ENCODE assay signal across 34 cellular contexts in the genomic region with DNA sequence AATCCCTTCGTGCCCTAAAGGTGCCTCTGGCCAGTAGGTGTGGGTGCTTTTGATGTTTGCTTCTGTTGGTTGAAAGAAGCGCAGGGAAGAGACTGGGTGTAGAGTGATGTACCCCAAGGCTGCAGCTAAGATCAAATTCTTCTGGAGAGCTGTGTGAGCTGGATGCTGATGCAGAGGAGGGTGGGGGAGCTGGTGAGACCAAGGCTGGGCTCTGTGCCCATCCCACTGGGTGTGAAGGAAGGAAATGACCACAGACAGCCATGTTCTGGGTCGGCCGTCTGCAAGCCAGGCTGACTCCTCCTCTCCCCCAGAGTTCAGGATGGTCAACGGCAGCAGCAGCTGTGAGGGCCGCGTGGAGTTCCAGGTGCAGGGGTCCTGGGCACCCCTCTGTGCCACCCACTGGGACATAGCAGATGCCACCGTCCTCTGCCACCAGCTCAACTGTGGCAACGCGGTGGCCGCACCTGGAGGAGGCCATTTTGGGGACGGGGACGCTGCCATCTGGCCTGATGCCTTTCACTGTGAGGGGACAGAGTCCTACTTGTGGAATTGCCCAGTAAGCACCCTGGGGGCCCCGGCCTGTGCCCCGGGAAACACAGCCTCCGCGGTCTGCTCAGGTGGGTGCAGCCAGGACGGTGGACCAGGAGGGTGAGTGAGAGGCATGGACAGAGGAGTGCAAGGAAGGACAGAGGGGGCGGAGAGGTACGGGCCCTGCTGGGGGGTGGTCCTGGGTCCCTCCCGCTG. TPM values are rescaled to one million over a fixed set of nuclear protein-coding genes. Genes with fewer than 3 reads are reported as not detected.
A peak's percentile ranks its signal among the peaks of the same experiment; 100 is the strongest.
DNase-seq lines count a peak whose midpoint lies in the region; ATAC-seq, FAIRE-seq and TF ChIP-seq lines count a peak whose summit lies in the region.
"Had no signal": no experiment of that assay in that cellular context is flagged by ENCODE, and none has a peak within 500 bp of the region (broad histone marks: within the 10 kb centered on the region; RNA-seq: fewer than 3 reads in every experiment).

No MANE protein-coding gene starts in this region.

- H3K36me3 Mint-ChIP-seq in stimulated activated memory B cell treated with anti-CD40 and anti-IgM and Interleukin-4, amounts not matched to agents 10 μg/mL and 1 μg/mL and 100 μg/mL, for 72 hours, result peaks cover 8% of the 10 kb centered on the region
- no peaks in the 10 kb centered on the region for H3K36me3 Mint-ChIP-seq in activated CD4-positive, alpha-beta memory T cell treated with anti-CD3 and anti-CD28 coated beads for 36 hours
- H3K36me3 Mint-ChIP-seq: activated naive CD4-positive, alpha-beta T cell treated with anti-CD3 and anti-CD28 coated beads, Interleukin-2, amount 50 U/mL, for 72 hours; naive B cell had no signal

- peaks cover 29% of the 10 kb centered on the region for H3K4me1 ChIP-seq in Loucy (ENCODE audit: insufficient read depth, low read length, poor library complexity, severe bottlenecking)
- H3K4me1 ChIP-seq in kidney (ENCODE audit: control insufficient read depth in 1 of 2, insufficient read depth in 1 of 2, low read depth in 1 of 2, low read length in 2 of 2), result no peaks in the 10 kb centered on the region
- no peaks in the 10 kb centered on the region for H3K4me1 ChIP-seq in body of pancreas
- H3K4me1 ChIP-seq: colonic mucosa, left lung had no signal

- H3K9me3 Mint-ChIP-seq in stimulated activated memory B cell treated with anti-CD40 and anti-IgM and Interleukin-4, amounts not matched to agents 10 μg/mL and 1 μg/mL and 100 μg/mL, for 72 hours, result no peaks in the 10 kb centered on the region
- no peaks in the 10 kb centered on the region for H3K9me3 Mint-ChIP-seq in activated CD4-positive, alpha-beta memory T cell treated with anti-CD3 and anti-CD28 coated beads for 36 hours
- H3K9me3 Mint-ChIP-seq: activated naive CD4-positive, alpha-beta T cell treated with anti-CD3 and anti-CD28 coated beads, Interleukin-2, amount 50 U/mL, for 72 hours; activated T-helper 2 cell treated with anti-CD3 and anti-CD28 coated beads, Interferon-gamma antibody, Interleukin-2, Interleukin-4, amounts not matched to agents 10 μg/mL and 5 μg/mL and 100 μg/mL, durations not matched to agents 14 hours and 24 hours and 36 hours; CD4-positive, CD25-positive, alpha-beta regulatory T cell; stimulated activated effector memory CD8-positive, alpha-beta T cell treated with anti-CD3 and anti-CD28 coated beads, Interleukin-12 subunit alpha, Interleukin-12 subunit beta, amount 100 ng/mL, for 72 hours had no signal

- H3K79me2 ChIP-seq in Loucy (ENCODE audit: insufficient read depth, low read length), result peaks cover 58% of the 10 kb centered on the region

- no peaks in the 10 kb centered on the region for H3K9me3 ChIP-seq in Loucy (ENCODE audit: insufficient read depth, low read depth, low read length)
- no peaks in the 10 kb centered on the region for H3K9me3 ChIP-seq in kidney (ENCODE audit: control insufficient read depth in 1 of 2, low read length in 2 of 2)
- H3K9me3 ChIP-seq in body of pancreas, result no peaks in the 10 kb centered on the region
- H3K9me3 ChIP-seq: colonic mucosa, left lung, SK-N-SH had no signal

- H2AFZ ChIP-seq in Loucy (ENCODE audit: low read length), result no peak overlapping the region

- no peaks in the 10 kb centered on the region for H3K27me3 ChIP-seq in Loucy (ENCODE audit: insufficient read depth, low read length, poor library complexity, severe bottlenecking)
- H3K27me3 ChIP-seq in body of pancreas, result no peaks in the 10 kb centered on the region
- H3K27me3 ChIP-seq: cardiac muscle cell, colonic mucosa, left lung had no signal

- H3K27ac ChIP-seq in kidney (ENCODE audit: low read depth in 2 of 2, low read length in 2 of 2) (no peak overlapping the region), body of pancreas (no peak overlapping the region)
- H3K27ac ChIP-seq: cardiac muscle cell, colonic mucosa, left lung had no signal

- H3K9ac ChIP-seq in Loucy (ENCODE audit: low read depth, low read length, poor library complexity, severe bottlenecking), result no peak overlapping the region
- no peak overlapping the region for H3K9ac ChIP-seq in kidney (ENCODE audit: low read length in 2 of 2)
- H3K9ac ChIP-seq: SK-N-SH had no signal

- no peaks in the 10 kb centered on the region for H3K4me1 Mint-ChIP-seq in stimulated activated memory B cell treated with anti-CD40 and anti-IgM and Interleukin-4, amounts not matched to agents 10 μg/mL and 1 μg/mL and 100 μg/mL, for 72 hours
- H3K4me1 Mint-ChIP-seq in activated CD4-positive, alpha-beta memory T cell treated with anti-CD3 and anti-CD28 coated beads for 36 hours (ENCODE audit: low read depth), result no peaks in the 10 kb centered on the region
- H3K4me1 Mint-ChIP-seq: CD4-positive, CD25-positive, alpha-beta regulatory T cell; mesothelial cell of epicardium; naive B cell had no signal

- WGBS in body of pancreas, 2 donors, result 80 to 84% methylated on average over 5 to 16 of the region's 21 CpGs

- H3K9me2 ChIP-seq in Loucy (replicated peaks; ENCODE audit: low read depth, low read length), result no peaks in the 10 kb centered on the region
- H3K9me2 ChIP-seq: SK-N-SH had no signal

- H4K20me1 ChIP-seq in Loucy (ENCODE audit: insufficient read depth, low read length, poor library complexity, severe bottlenecking), result peaks cover 11% of the 10 kb centered on the region

- CTCF ChIA-PET in activated CD4-positive, alpha-beta memory T cell treated with anti-CD3 and anti-CD28 coated beads for 36 hours (lab: Charles Lee), result no interaction called here

- intact Hi-C loops in kidney (cut with DNase I), result no loop called here
- intact Hi-C loops in activated CD4-positive, alpha-beta memory T cell treated with anti-CD3 and anti-CD28 coated beads for 36 hours (cut with micrococcal nuclease), result no loop called here
- intact Hi-C loops in body of pancreas (cut with DNase I), result no loop called here

- no peaks in the 10 kb centered on the region for H3K27me3 Mint-ChIP-seq in stimulated activated memory B cell treated with anti-CD40 and anti-IgM and Interleukin-4, amounts not matched to agents 10 μg/mL and 1 μg/mL and 100 μg/mL, for 72 hours
- no peaks in the 10 kb centered on the region for H3K27me3 Mint-ChIP-seq in activated CD4-positive, alpha-beta memory T cell treated with anti-CD3 and anti-CD28 coated beads for 36 hours
- H3K27me3 Mint-ChIP-seq: CD4-positive, CD25-positive, alpha-beta regulatory T cell; naive B cell had no signal

- TF ChIP-seq CTCF in Loucy (conservative IDR thresholded peaks at IDR 0.05; ENCODE audit: low read length) (no peak), kidney (IDR thresholded peaks at IDR 0.05; ENCODE audit: borderline replicate concordance, extremely low read depth, insufficient read depth) (no peak), body of pancreas (IDR thresholded peaks at IDR 0.05) (no peak)

- ATAC-seq in stimulated activated memory B cell treated with anti-CD40 and anti-IgM and Interleukin-4, amounts not matched to agents 10 μg/mL and 1 μg/mL and 100 μg/mL, for 72 hours, result peak; percentile 31
- ATAC-seq in HG02852 (IDR thresholded peaks at IDR 0.05; ENCODE audit: unreplicated experiment) (no peak), body of pancreas (no peak)
- ATAC-seq: activated CD4-positive, CD25-positive, alpha-beta regulatory T cell treated with anti-CD3 and anti-CD28 coated beads, Interleukin-2, amount 50 U/mL, for 24 hours; activated CD8-positive, alpha-beta T cell treated with anti-CD3 and anti-CD28 coated beads, Interleukin-2, amount 10 ng/mL, durations not matched to agents 7 days and 5 days; activated naive CD4-positive, alpha-beta T cell treated with anti-CD3 and anti-CD28 coated beads, Interleukin-2, amount 50 U/mL, for 72 hours; left lung had no signal

- FAIRE-seq in kidney (lab: Jason Lieb, UNC), result no peak
- FAIRE-seq: H54 had no signal

- DNase-seq in activated effector memory CD4-positive, alpha-beta T cell treated with anti-CD3 and anti-CD28 coated beads, Interleukin-2, amount 50 U/mL, for 16 hours, result peak; percentile 52
- DNase-seq in activated effector memory CD4-positive, alpha-beta T cell treated with Interleukin-2 at 50 U/mL for 16 hours, result no peak
- DNase-seq in kidney (peak; percentile 62), body of pancreas (no peak)
- no peak for DNase-seq in activated CD4-positive, alpha-beta memory T cell treated with anti-CD3 and anti-CD28 coated beads for 36 hours
- DNase-seq: activated CD8-positive, alpha-beta T cell treated with anti-CD3 and anti-CD28 coated beads, Interleukin-2, amount 10 ng/mL, durations not matched to agents 7 days and 5 days; Calu3; CD4-positive, CD25-positive, alpha-beta regulatory T cell; DMS79 treated with DMSO at 0.1 percent for 48 hours; effector memory CD4-positive, alpha-beta T cell; glutamatergic neuron; KG1; MM.1S; naive B cell; NCI-H2029; NCI-H526; nucleus accumbens; SK-N-SH had no signal

- H3F3A ChIP-seq in Loucy (ENCODE audit: low read depth), result no peaks in the 10 kb centered on the region

- H3K36me3 ChIP-seq in Loucy (ENCODE audit: insufficient read depth, low read length) (no peaks in the 10 kb centered on the region; the same call in 1 of the 2 replicates), kidney (ENCODE audit: control insufficient read depth in 1 of 2, insufficient read depth in 2 of 2, low read length in 2 of 2) (no peaks in the 10 kb centered on the region), body of pancreas (replicated peaks in 1 of 2; ENCODE audit: insufficient read depth in 1 of 2, low read depth in 2 of 2) (no peaks in the 10 kb centered on the region)
- H3K36me3 ChIP-seq: cardiac muscle cell, colonic mucosa, left lung had no signal

- H3K4me3 Mint-ChIP-seq in stimulated activated memory B cell treated with anti-CD40 and anti-IgM and Interleukin-4, amounts not matched to agents 10 μg/mL and 1 μg/mL and 100 μg/mL, for 72 hours, result no peak overlapping the region
- no peak overlapping the region for H3K4me3 Mint-ChIP-seq in activated CD4-positive, alpha-beta memory T cell treated with anti-CD3 and anti-CD28 coated beads for 36 hours
- H3K4me3 Mint-ChIP-seq: activated CD8-positive, alpha-beta T cell treated with anti-CD3 and anti-CD28 coated beads, Interleukin-2, amount 10 ng/mL, durations not matched to agents 7 days and 5 days; CD4-positive, CD25-positive, alpha-beta regulatory T cell; mesothelial cell of epicardium; naive B cell; stimulated activated effector memory CD8-positive, alpha-beta T cell treated with anti-CD3 and anti-CD28 coated beads, Interleukin-12 subunit alpha, Interleukin-12 subunit beta, amount 100 ng/mL, for 72 hours had no signal

- peak overlapping the region; percentile 5 for H3K4me2 ChIP-seq in Loucy (ENCODE audit: low read depth, low read length, poor library complexity, severe bottlenecking)
- H3K4me2 ChIP-seq: SK-N-SH had no signal

- H3K4me3 ChIP-seq in Loucy (ENCODE audit: low read length, poor library complexity, severe bottlenecking), result peak overlapping the region; percentile 27
- H3K4me3 ChIP-seq in kidney (ENCODE audit: low read length in 2 of 2), result no peak overlapping the region
- no peak overlapping the region for H3K4me3 ChIP-seq in body of pancreas
- H3K4me3 ChIP-seq: cardiac muscle cell, colonic mucosa, left lung had no signal

- no peak for TF ChIP-seq POLR2A in body of pancreas (IDR thresholded peaks at IDR 0.05)

- POLR2A ChIA-PET in activated CD4-positive, alpha-beta memory T cell treated with anti-CD3 and anti-CD28 coated beads for 36 hours (lab: Charles Lee), result no interaction called here

- H3K27ac Mint-ChIP-seq in stimulated activated memory B cell treated with anti-CD40 and anti-IgM and Interleukin-4, amounts not matched to agents 10 μg/mL and 1 μg/mL and 100 μg/mL, for 72 hours, result no peak overlapping the region
- H3K27ac Mint-ChIP-seq in activated CD4-positive, alpha-beta memory T cell treated with anti-CD3 and anti-CD28 coated beads for 36 hours, result no peak overlapping the region
- H3K27ac Mint-ChIP-seq: activated CD8-positive, alpha-beta T cell treated with anti-CD3 and anti-CD28 coated beads, Interleukin-2, amount 10 ng/mL, durations not matched to agents 7 days and 5 days; activated naive CD4-positive, alpha-beta T cell treated with anti-CD3 and anti-CD28 coated beads, Interleukin-2, amount 50 U/mL, for 72 hours; activated T-helper 2 cell treated with anti-CD3 and anti-CD28 coated beads, Interferon-gamma antibody, Interleukin-2, Interleukin-4, amounts not matched to agents 10 μg/mL and 5 μg/mL and 100 μg/mL, durations not matched to agents 14 hours and 24 hours and 36 hours; mesothelial cell of epicardium; naive B cell; stimulated activated effector memory CD8-positive, alpha-beta T cell treated with anti-CD3 and anti-CD28 coated beads, Interleukin-12 subunit alpha, Interleukin-12 subunit beta, amount 100 ng/mL, for 72 hours had no signal

RNA-seq across cellular contexts. Expression of a gene that starts 5.1 kb away (rescaled TPM):
- total RNA-seq in kidney, result 3.9 TPM
- 0.37 TPM for polyA plus RNA-seq in kidney (ENCODE audit: insufficient read depth, low read depth, low replicate concordance)
- total RNA-seq in activated CD4-positive, alpha-beta memory T cell treated with anti-CD3 and anti-CD28 coated beads for 36 hours, result 1 to 10 TPM; 5.4 to 6.2 TPM
- 10 to 100 TPM in 1 of 2 donors, 1 to 10 TPM in 1; 3.9 to 11.2 TPM for total RNA-seq in body of pancreas
- total RNA-seq: A172 had no signal

RNA-seq across cellular contexts. Expression of a gene that starts 34.5 kb away (rescaled TPM):
- total RNA-seq in kidney, result not detected
- not detected for polyA plus RNA-seq in kidney (ENCODE audit: insufficient read depth, low read depth, low replicate concordance)
- not detected for total RNA-seq in activated CD4-positive, alpha-beta memory T cell treated with anti-CD3 and anti-CD28 coated beads for 36 hours
- not detected for total RNA-seq in body of pancreas
- total RNA-seq: A172; activated CD8-positive, alpha-beta T cell treated with anti-CD3 and anti-CD28 coated beads, Interleukin-2, amount 10 ng/mL, durations not matched to agents 7 days and 5 days; activated naive CD4-positive, alpha-beta T cell treated with anti-CD3 and anti-CD28 coated beads, Interleukin-2, amount 50 U/mL, for 72 hours; activated T-helper 2 cell treated with anti-CD3 and anti-CD28 coated beads, Interferon-gamma antibody, Interleukin-2, Interleukin-4, amounts not matched to agents 10 μg/mL and 5 μg/mL and 100 μg/mL, durations not matched to agents 14 hours and 24 hours and 36 hours; aorta; Calu3; CD4-positive, CD25-positive, alpha-beta regulatory T cell; colonic mucosa; T-helper 1 cell treated with Interleukin-12 subunit alpha and Interleukin-12 subunit beta and Interleukin-4 antibody, amounts not matched to agents 30 ng/mL and 1 ng/mL, for 36 hours; ureter had no signal

Comparison
In these comparisons a context has a peak if more than half of its experiments do, and no peak if none do; other contexts are left out.
1. DNase-seq: peak in activated effector memory CD4-positive, alpha-beta T cell treated with anti-CD3 and anti-CD28 coated beads, Interleukin-2, amount 50 U/mL, for 16 hours (single experiment) and kidney (single experiment); none in activated effector memory CD4-positive, alpha-beta T cell treated with Interleukin-2 at 50 U/mL for 16 hours (single experiment), activated CD4-positive, alpha-beta memory T cell treated with anti-CD3 and anti-CD28 coated beads for 36 hours (single experiment) and body of pancreas (0 of 4).